ENCODE assay signal across 23 cellular contexts in genomic region chr6:114390176-114390575, GRCh38. TPM values are rescaled to one million over a fixed set of nuclear protein-coding genes. Genes with fewer than 3 reads are reported as not detected.
"Had no signal": no experiment of that assay in that cellular context is flagged by ENCODE, and none has a peak within 500 bp of the region (broad histone marks: within the 10 kb centered on the region; RNA-seq: fewer than 3 reads in every experiment).

No MANE protein-coding gene starts in this region.

- H3K79me2 ChIP-seq: parathyroid adenoma had no signal

- H3K4me3 ChIP-seq: ascending aorta, heart right ventricle, sigmoid colon, spleen, thoracic aorta, upper lobe of left lung had no signal

- H3K9me3 ChIP-seq: ascending aorta, heart right ventricle, neutrophil, sigmoid colon, spleen, thoracic aorta, upper lobe of left lung had no signal

- H2AFZ ChIP-seq: parathyroid adenoma had no signal

- DNase-seq: activated CD4-positive, alpha-beta T cell treated with anti-CD3 and anti-CD28 coated beads, Interleukin-2, amount 10 ng/mL, durations not matched to agents 24 days and 14 days; activated CD4-positive, CD25-positive, alpha-beta regulatory T cell; activated CD8-positive, alpha-beta T cell treated with anti-CD3 and anti-CD28 coated beads for 36 hours; activated naive CD4-positive, alpha-beta T cell treated with anti-CD3 and anti-CD28 coated beads for 36 hours; activated T-cell treated with anti-CD3 and anti-CD28 coated beads, Interleukin-2, amount 50 U/mL, for 24 hours; cerebellar nuclear complex; effector CD4-positive, alpha-beta T cell; heart right ventricle; left cardiac atrium; naive thymus-derived CD8-positive, alpha-beta T cell; sigmoid colon; spleen; stimulated activated CD4-positive, alpha-beta T cell treated with anti-CD3 and anti-CD28 coated beads, Interleukin-4, amount 100 ng/mL, for 4 hours; upper lobe of left lung had no signal

- ATAC-seq: activated CD8-positive, alpha-beta T cell treated with anti-CD3 and anti-CD28 coated beads for 36 hours; heart right ventricle; left cardiac atrium; naive thymus-derived CD8-positive, alpha-beta T cell; stimulated activated memory B cell treated with anti-CD40 and anti-IgM and Interleukin-4, amounts not matched to agents 10 μg/mL and 1 μg/mL and 100 μg/mL, for 72 hours had no signal

- H3K27ac ChIP-seq: ascending aorta, heart right ventricle, neutrophil, parathyroid adenoma, sigmoid colon, spleen, thoracic aorta, upper lobe of left lung had no signal

- H3K27me3 ChIP-seq: ascending aorta, heart right ventricle, neutrophil, sigmoid colon, spleen, upper lobe of left lung had no signal

- H3K4me1 ChIP-seq: ascending aorta, heart right ventricle, parathyroid adenoma, sigmoid colon, spleen, upper lobe of left lung had no signal

- H3K9ac ChIP-seq: parathyroid adenoma had no signal

- H3K36me3 ChIP-seq: ascending aorta, heart right ventricle, neutrophil, sigmoid colon, spleen, thoracic aorta, upper lobe of left lung had no signal

RNA-seq across cellular contexts. Expression of gene HS3ST5, which starts 47.4 kb away (rescaled TPM):
- total RNA-seq: activated CD4-positive, alpha-beta T cell treated with anti-CD3 and anti-CD28 coated beads, Interleukin-2, amount 10 ng/mL, durations not matched to agents 24 days and 14 days; activated CD8-positive, alpha-beta T cell treated with anti-CD3 and anti-CD28 coated beads for 36 hours; activated naive CD4-positive, alpha-beta T cell treated with anti-CD3 and anti-CD28 coated beads for 36 hours; ascending aorta; bronchial epithelial cell; heart right ventricle; left cardiac atrium; lower leg skin; mesenteric fat pad; naive thymus-derived CD8-positive, alpha-beta T cell; spleen; thoracic aorta had no signal
- polyA plus RNA-seq: esophagus; heart right ventricle; naive thymus-derived CD8-positive, alpha-beta T cell; spleen had no signal
